In genomic region chr17:21283482-21284318, GRCh38 we compare ENCODE assay signal across 1 cellular context.
TF ChIP-seq lines count a peak whose summit lies in the region.

No MANE protein-coding gene starts in this region.

TF ChIP-seq in HepG2, 621 proteins besides CTCF, POLR2A, EP300 and RAD21 (continued from another document and continues in another):
- no peak for TF ChIP-seq ZXDC (CRISPR knock-in tag; IDR thresholded peaks at IDR 0.05)
- TF ChIP-seq CHD2 (IDR thresholded peaks at IDR 0.05; ENCODE audit: low read depth, low read length), result no peak
- TF ChIP-seq HHEX (CRISPR knock-in tag; IDR thresholded peaks at IDR 0.05), result no peak
- TF ChIP-seq KLF6 (CRISPR knock-in tag; IDR thresholded peaks at IDR 0.05), result no peak
- TF ChIP-seq GLMP (CRISPR knock-in tag; IDR thresholded peaks at IDR 0.05; ENCODE audit: borderline replicate concordance), result no peak
- no peak for TF ChIP-seq IRF1 (CRISPR knock-in tag; IDR thresholded peaks at IDR 0.05; ENCODE audit: low read depth)
- no peak for TF ChIP-seq FOSL2 (CRISPR knock-in tag; IDR thresholded peaks at IDR 0.05)
- TF ChIP-seq PHF8 (CRISPR knock-in tag; IDR thresholded peaks at IDR 0.05), result no peak; the same call in 1 of the 2 replicates
- no peak for TF ChIP-seq HOXA5 (CRISPR knock-in tag; IDR thresholded peaks at IDR 0.05)
- TF ChIP-seq ESRRA (CRISPR knock-in tag; IDR thresholded peaks at IDR 0.05; ENCODE audit: low read depth), result no peak
- no peak for TF ChIP-seq HNF1B (CRISPR knock-in tag; IDR thresholded peaks at IDR 0.05)
- TF ChIP-seq HNRNPL (IDR thresholded peaks at IDR 0.05; ENCODE audit: low read depth, low read length), result no peak
- no peak for TF ChIP-seq MAF1 (CRISPR knock-in tag; IDR thresholded peaks at IDR 0.05; ENCODE audit: borderline replicate concordance)
- TF ChIP-seq DMAP1 (CRISPR knock-in tag; IDR thresholded peaks at IDR 0.05), result no peak
- TF ChIP-seq ZNF773 (CRISPR knock-in tag; IDR thresholded peaks at IDR 0.05; ENCODE audit: borderline replicate concordance), result no peak
- TF ChIP-seq ARHGAP35 (CRISPR knock-in tag; IDR thresholded peaks at IDR 0.05; ENCODE audit: borderline replicate concordance), result 0 out of 2 replicates have a peak, but pooled peaks have one; percentile 34
- TF ChIP-seq MIER2 (CRISPR knock-in tag; IDR thresholded peaks at IDR 0.05), result no peak
- TF ChIP-seq AHR (CRISPR knock-in tag; IDR thresholded peaks at IDR 0.05), result no peak
- TF ChIP-seq ZEB1 (IDR thresholded peaks at IDR 0.05; ENCODE audit: insufficient replicate concordance, low read depth), result no peak
- no peak for TF ChIP-seq ZBTB21 (CRISPR knock-in tag; IDR thresholded peaks at IDR 0.05)
- no peak for TF ChIP-seq TEAD2 (CRISPR knock-in tag; IDR thresholded peaks at IDR 0.05)
- TF ChIP-seq ZBTB43 (CRISPR knock-in tag; conservative IDR thresholded peaks at IDR 0.05), result no peak
- TF ChIP-seq ZNF503 (CRISPR knock-in tag; IDR thresholded peaks at IDR 0.05), result no peak
- TF ChIP-seq REL (CRISPR knock-in tag; conservative IDR thresholded peaks at IDR 0.05), result no peak
- TF ChIP-seq ZFYVE20 (CRISPR knock-in tag; IDR thresholded peaks at IDR 0.05; ENCODE audit: borderline replicate concordance, low read depth), result no peak
- TF ChIP-seq IRX3 (CRISPR knock-in tag; IDR thresholded peaks at IDR 0.05; ENCODE audit: borderline replicate concordance, low read depth), result no peak
- no peak for TF ChIP-seq KIAA2018 (CRISPR knock-in tag; IDR thresholded peaks at IDR 0.05; ENCODE audit: borderline replicate concordance)
- no peak for TF ChIP-seq ZBTB25 (CRISPR knock-in tag; IDR thresholded peaks at IDR 0.05)
- TF ChIP-seq RNF2 (conservative IDR thresholded peaks at IDR 0.05; ENCODE audit: low read depth), result 0 out of 2 replicates have a peak, but pooled peaks have one; percentile 25
- TF ChIP-seq BRF2 (CRISPR knock-in tag; IDR thresholded peaks at IDR 0.05), result no peak
- TF ChIP-seq ZBTB39 (CRISPR knock-in tag; IDR thresholded peaks at IDR 0.05), result no peak
- no peak for TF ChIP-seq ZNF263 (CRISPR knock-in tag; IDR thresholded peaks at IDR 0.05)
- no peak for TF ChIP-seq NCOA2 (CRISPR knock-in tag; IDR thresholded peaks at IDR 0.05)
- no peak for TF ChIP-seq ZNF10 (CRISPR knock-in tag; IDR thresholded peaks at IDR 0.05; ENCODE audit: borderline replicate concordance, low read depth)
- no peak for TF ChIP-seq ZNF761 (CRISPR knock-in tag; conservative IDR thresholded peaks at IDR 0.05)
